8 cellular contexts compared by ENCODE assay signal in genomic region chr14:24095196-24096068, GRCh38. TPM values are rescaled to one million over a fixed set of nuclear protein-coding genes. Genes with fewer than 3 reads are reported as not detected.
A peak's percentile ranks its signal among the peaks of the same experiment; 100 is the strongest.
DNase-seq lines count a peak whose midpoint lies in the region; ATAC-seq and TF ChIP-seq lines count a peak whose summit lies in the region.

No MANE protein-coding gene starts in this region.

- H3K27ac ChIP-seq in SJCRH30 = peak overlapping the region; percentile 67

- H3K27me3 ChIP-seq in SJCRH30 = no peaks in the 10 kb centered on the region
- no peaks in the 10 kb centered on the region for H3K27me3 ChIP-seq in kidney epithelial cell (ENCODE audit: control insufficient read depth, insufficient read depth, low read length)

- TF ChIP-seq CTCF in brain (conservative IDR thresholded peaks at IDR 0.05) = no peak
- TF ChIP-seq CTCF in kidney epithelial cell (IDR thresholded peaks at IDR 0.05; ENCODE audit: insufficient read depth, low read length, poor library complexity, severe bottlenecking) = no peak

- H3K27me3 Mint-ChIP-seq in brain = peaks cover 5% of the 10 kb centered on the region

- H3K9me3 ChIP-seq in SJCRH30 (replicated peaks) = no peaks in the 10 kb centered on the region

- H3K4me3 ChIP-seq in SJCRH30 (peak overlapping the region; percentile 85), kidney epithelial cell (ENCODE audit: low read depth, low read length) (peak overlapping the region; percentile 82)

- DNase-seq in DMS79 treated with DMSO at 0.1 percent for 48 hours (lab: John Stamatoyannopoulos, UW) = peak; percentile 42
- peak; percentile 83 to 85 for DNase-seq in SJCRH30
- no peak for DNase-seq in kidney epithelial cell (ENCODE audit: low read depth)
- peak; percentile 72 for DNase-seq in stimulated activated CD4-positive, alpha-beta T cell treated with anti-CD3 and anti-CD28 coated beads, Interleukin-4, amount 100 ng/mL, for 24 hours
- no peak for DNase-seq in NCI-H2171 treated with DMSO at 0.1 percent for 48 hours (lab: John Stamatoyannopoulos, UW)

- peak overlapping the region in 4 of 5 experiments; percentile 95 to 98 (median 96) for H3K27ac Mint-ChIP-seq in brain

- no peaks in the 10 kb centered on the region for H3K36me3 Mint-ChIP-seq in brain

- peak; percentile 66 for ATAC-seq in GM19452 (IDR thresholded peaks at IDR 0.05; ENCODE audit: unreplicated experiment)
- peak; percentile 68 for ATAC-seq in HG03520 (IDR thresholded peaks at IDR 0.05; ENCODE audit: unreplicated experiment)

- peak overlapping the region; percentile 91 to 96 (median 94) for H3K4me3 Mint-ChIP-seq in brain

- H3K36me3 ChIP-seq in SJCRH30 (peaks cover 6% of the 10 kb centered on the region), kidney epithelial cell (ENCODE audit: control insufficient read depth, insufficient read depth, low read length) (peaks cover 1% of the 10 kb centered on the region)

- peaks cover 37% of the 10 kb centered on the region for H3K4me1 Mint-ChIP-seq in brain

- no peaks in the 10 kb centered on the region for H3K9me3 Mint-ChIP-seq in brain

- peaks cover 10% of the 10 kb centered on the region for H3K4me1 ChIP-seq in SJCRH30

RNA-seq across cellular contexts. Expression of gene PCK2, which starts 1.3 kb away (rescaled TPM):
- 14.9 and 16.2 TPM in 2 replicates for total RNA-seq in SJCRH30 (2014; rRNA removed; shearing (Covaris generic))
- polyA plus RNA-seq in brain (ENCODE audit: insufficient read depth, low read depth, low replicate concordance) = 95.9 TPM
- total RNA-seq in kidney epithelial cell = 127 and 142 TPM in 2 replicates

RNA-seq across cellular contexts. Expression of gene DCAF11, which starts 19.1 kb away (rescaled TPM):
- 75.2 and 82.0 TPM in 2 replicates for total RNA-seq in SJCRH30 (2014; rRNA removed; shearing (Covaris generic))
- polyA plus RNA-seq in brain (ENCODE audit: insufficient read depth, low read depth, low replicate concordance) = 125 TPM
- total RNA-seq in kidney epithelial cell = 63.3 and 83.9 TPM in 2 replicates

RNA-seq across cellular contexts. Expression of gene NRL, which starts 19.3 kb away (rescaled TPM):
- 3.5 and 4.4 TPM in 2 replicates for total RNA-seq in SJCRH30 (2014; rRNA removed; shearing (Covaris generic))
- 5.5 TPM for polyA plus RNA-seq in brain (ENCODE audit: insufficient read depth, low read depth, low replicate concordance)
- total RNA-seq in kidney epithelial cell = 3.6 and 4.8 TPM in 2 replicates

RNA-seq across cellular contexts. Expression of gene CPNE6, which starts 24.1 kb away (rescaled TPM):
- total RNA-seq in SJCRH30 (2014; rRNA removed; shearing (Covaris generic)) = not detected in 2 replicates
- 20.6 TPM for polyA plus RNA-seq in brain (ENCODE audit: insufficient read depth, low read depth, low replicate concordance)
- not detected in 2 replicates for total RNA-seq in kidney epithelial cell

RNA-seq across cellular contexts. Expression of gene FITM1, which starts 35.0 kb away (rescaled TPM):
- total RNA-seq in SJCRH30 (2014; rRNA removed; shearing (Covaris generic)) = 137 and 161 TPM in 2 replicates
- polyA plus RNA-seq in brain (ENCODE audit: insufficient read depth, low read depth, low replicate concordance) = 2.5 TPM
- total RNA-seq in kidney epithelial cell = not detected in 2 replicates

Comparison
In these comparisons a context has a peak if more than half of its experiments do, and no peak if none do; other contexts are left out.
1. DNase-seq: peak in DMS79 treated with DMSO at 0.1 percent for 48 hours (single experiment), SJCRH30 (2 of 2) and stimulated activated CD4-positive, alpha-beta T cell treated with anti-CD3 and anti-CD28 coated beads, Interleukin-4, amount 100 ng/mL, for 24 hours (single experiment); none in kidney epithelial cell (single experiment) and NCI-H2171 treated with DMSO at 0.1 percent for 48 hours (single experiment).